Comparison of ENCODE assay signal across 8 cellular contexts in genomic region chr6:37258716-37259115, GRCh38. TPM values are rescaled to one million over a fixed set of nuclear protein-coding genes. Genes with fewer than 3 reads are reported as not detected.
DNase-seq lines count a peak whose midpoint lies in the region; FAIRE-seq and TF ChIP-seq lines count a peak whose summit lies in the region.

No MANE protein-coding gene starts in this region.

- no peaks in the 10 kb centered on the region for H3K9me3 Mint-ChIP-seq in CD8-positive, alpha-beta memory T cell

- peaks cover 29% of the 10 kb centered on the region for H3K4me1 ChIP-seq in CD8-positive, alpha-beta memory T cell (ENCODE audit: insufficient read depth, low read length)
- peaks cover 22% of the 10 kb centered on the region for H3K4me1 ChIP-seq in endothelial cell of umbilical vein (ENCODE audit: control insufficient read depth, extremely low read depth, insufficient read depth, low read length)
- peaks cover 37 to 38% of the 10 kb centered on the region in 2 experiments for H3K4me1 ChIP-seq in neutrophil (ENCODE audit: control insufficient read depth in 1 of 2, insufficient read depth in 1 of 2, low read depth in 1 of 2, low read length in 1 of 2)

- H4K20me1 ChIP-seq in endothelial cell of umbilical vein (replicated peaks; ENCODE audit: control insufficient read depth, extremely low read depth, insufficient read depth, low read length) = no peaks in the 10 kb centered on the region

- TF ChIP-seq POLR2A in endothelial cell of umbilical vein (IDR thresholded peaks at IDR 0.05; ENCODE audit: low read depth, low read length) = no peak

- peaks cover 47 to 62% (median 58%) of the 10 kb centered on the region in 3 donors for H3K4me1 Mint-ChIP-seq in CD8-positive, alpha-beta memory T cell

- POLR2A ChIA-PET in CD8-positive, alpha-beta memory T cell (lab: Charles Lee) = interaction anchor here (0.6 kb wide), 1 partner anchor 377 kb away, joined by 3 read pairs; no protein-coding TSS in a partner anchor
- POLR2A ChIA-PET in endothelial cell of umbilical vein (lab: Charles Lee) = interaction anchor here (1.0 kb wide), 1 partner anchor 16 kb away, joined by 3 read pairs; no protein-coding TSS in a partner anchor

- no peak overlapping the region for H2AFZ ChIP-seq in endothelial cell of umbilical vein (ENCODE audit: low read depth, low read length)

- peak overlapping the region; percentile 81 to 97 (median 91) for H3K4me3 Mint-ChIP-seq in CD8-positive, alpha-beta memory T cell

- dilution Hi-C loops in endothelial cell of umbilical vein (cut with MboI; ENCODE audit: extremely low pct_ligation_motif_present, low sequenced_read_pairs) = no loop called here

- H3K36me3 Mint-ChIP-seq in CD8-positive, alpha-beta memory T cell = peaks cover 0 to 14% (median 5%) of the 10 kb centered on the region in 3 donors

- no peak for FAIRE-seq in endothelial cell of umbilical vein (lab: Jason Lieb, UNC)

- H3K27ac Mint-ChIP-seq in CD8-positive, alpha-beta memory T cell = peak overlapping the region; percentile 70 to 98 (median 92)

- intact Hi-C loops in endothelial cell of umbilical vein (cut with micrococcal nuclease) = loop anchor here (1.0 to 2.0 kb wide), 3 partner anchors 18 to 229 kb away; no protein-coding TSS in a partner anchor

- H3K9me1 ChIP-seq in endothelial cell of umbilical vein (replicated peaks; ENCODE audit: control insufficient read depth, extremely low read depth, insufficient read depth, low read length) = no peaks in the 10 kb centered on the region

- H3K27me3 ChIP-seq in CD8-positive, alpha-beta memory T cell (ENCODE audit: insufficient read depth, low read length, poor library complexity, severe bottlenecking) = no peaks in the 10 kb centered on the region
- no peaks in the 10 kb centered on the region for H3K27me3 ChIP-seq in endothelial cell of umbilical vein (ENCODE audit: control insufficient read depth in 2 of 2, insufficient read depth in 2 of 2, low read length in 2 of 2)
- no peaks in the 10 kb centered on the region for H3K27me3 ChIP-seq in neutrophil

- no TSS peak for BruUV-seq in endothelial cell of umbilical vein (replicated peaks; lab: Mats Ljungman, UMichigan)

- H3K79me2 ChIP-seq in endothelial cell of umbilical vein (ENCODE audit: control insufficient read depth, insufficient read depth, low read length) = peaks cover 43% of the 10 kb centered on the region

- peak overlapping the region; percentile 92 for H3K4me2 ChIP-seq in endothelial cell of umbilical vein (ENCODE audit: insufficient read depth, low read length)

- peak overlapping the region; percentile 95 for H3K27ac ChIP-seq in CD8-positive, alpha-beta memory T cell (ENCODE audit: low read depth, low read length)
- peak overlapping the region; percentile 97 for H3K27ac ChIP-seq in endothelial cell of umbilical vein (ENCODE audit: insufficient read depth, low read depth, low read length)
- H3K27ac ChIP-seq in neutrophil = peak overlapping the region; percentile 86

- TF ChIP-seq CTCF in endothelial cell of umbilical vein (IDR thresholded peaks at IDR 0.05; ENCODE audit: extremely low read depth in 1 of 2, insufficient read depth in 1 of 2, low read depth in 1 of 2, low read length in 2 of 2) (no peak), neutrophil (IDR thresholded peaks at IDR 0.05) (no peak)

- peak overlapping the region; percentile 95 for H3K4me3 ChIP-seq in CD8-positive, alpha-beta memory T cell (ENCODE audit: low read length)
- H3K4me3 ChIP-seq in endothelial cell of umbilical vein (replicated peaks in 1 of 3; ENCODE audit: insufficient read depth in 1 of 3, low read depth in 1 of 3, low read length in 3 of 3) = peak overlapping the region; percentile 70 to 98 (median 80)
- peak overlapping the region in 1 of 2 experiments; percentile 96 for H3K4me3 ChIP-seq in neutrophil (ENCODE audit: low read depth in 1 of 2, low read length in 1 of 2)

- H3K27me3 Mint-ChIP-seq in CD8-positive, alpha-beta memory T cell = no peaks in the 10 kb centered on the region

- H3K9me3 ChIP-seq in CD8-positive, alpha-beta memory T cell (ENCODE audit: low read length) = no peaks in the 10 kb centered on the region
- H3K9me3 ChIP-seq in endothelial cell of umbilical vein (replicated peaks; ENCODE audit: control insufficient read depth, insufficient read depth, low read length) (no peaks in the 10 kb centered on the region), neutrophil (no peaks in the 10 kb centered on the region)

- H3K9ac ChIP-seq in endothelial cell of umbilical vein (replicated peaks; ENCODE audit: extremely low read depth, insufficient read depth, low read length) = peak overlapping the region; percentile 99

- no peaks in the 10 kb centered on the region for H3K36me3 ChIP-seq in CD8-positive, alpha-beta memory T cell (ENCODE audit: insufficient read depth, low read length)
- H3K36me3 ChIP-seq in endothelial cell of umbilical vein (ENCODE audit: control insufficient read depth in 2 of 2, extremely low read depth in 1 of 2, insufficient read depth in 2 of 2, low read length in 2 of 2) = no peaks in the 10 kb centered on the region
- no peaks in the 10 kb centered on the region for H3K36me3 ChIP-seq in neutrophil

- CTCF ChIA-PET in CD8-positive, alpha-beta memory T cell (lab: Charles Lee) = no interaction called here
- CTCF ChIA-PET in endothelial cell of umbilical vein (lab: Charles Lee) = interaction anchor here (1.0 to 2.4 kb wide), 3 partner anchors 17 to 240 kb away, joined by 3 to 8 read pairs (median 3); no protein-coding TSS in a partner anchor

- no peak for DNase-seq in CD8-positive, alpha-beta memory T cell
- DNase-seq in OCI-M1 (lab: John Stamatoyannopoulos, UW) (peak; percentile 57), endothelial cell of umbilical vein (ENCODE audit: low read depth, low spot score) (peak; percentile 50), NCI-H226 (no peak), T1000 (lab: John Stamatoyannopoulos, UW) (no peak), SW 1271 (lab: John Stamatoyannopoulos, UW) (no peak)
- no peak for DNase-seq in activated CD4-positive, CD25-positive, alpha-beta regulatory T cell treated with anti-CD3 and anti-CD28 coated beads, Interleukin-2, amount 50 U/mL, for 72 hours

TF ChIP-seq in endothelial cell of umbilical vein, 7 proteins besides CTCF, POLR2A, EP300 and RAD21:
- TF ChIP-seq MYC (IDR thresholded peaks at IDR 0.05; ENCODE audit: low read depth, low read length) (no peak), JUN (IDR thresholded peaks at IDR 0.05; ENCODE audit: borderline replicate concordance, insufficient read depth, insufficient read length, low read depth) (no peak), EZH2 (IDR thresholded peaks at IDR 0.05; ENCODE audit: borderline replicate concordance, low read depth, low read length, severe bottlenecking) (no peak), FOS (IDR thresholded peaks at IDR 0.05; ENCODE audit: borderline replicate concordance, insufficient read depth, low read length) (no peak), GATA2 (IDR thresholded peaks at IDR 0.05; ENCODE audit: insufficient read depth, insufficient read length, low read depth, low read length) (no peak), POLR2AphosphoS5 (IDR thresholded peaks at IDR 0.05; ENCODE audit: insufficient read depth, low read depth, low read length) (no peak), MAX (IDR thresholded peaks at IDR 0.05; ENCODE audit: insufficient read depth, insufficient read length) (no peak)

RNA-seq across cellular contexts. Expression of gene TMEM217, which starts 0.8 kb away (rescaled TPM):
- total RNA-seq in CD8-positive, alpha-beta memory T cell = 1 to 10 TPM; 4.2 to 6.6 TPM
- polyA plus RNA-seq in CD8-positive, alpha-beta memory T cell = 0.44 TPM
- 6.5 and 6.8 TPM in 2 replicates for total RNA-seq in endothelial cell of umbilical vein
- polyA plus RNA-seq in endothelial cell of umbilical vein = 15.8 and 27.5 TPM in 2 replicates
- polyA plus RNA-seq in endothelial cell of umbilical vein (2011; cell fraction: cytosol; rRNA removed) = 9.8 and 12.2 TPM in 2 replicates
- 20.8 and 21.2 TPM in 2 replicates for polyA plus RNA-seq in endothelial cell of umbilical vein (2011; cell fraction: nucleus; rRNA removed)
- 15.0 and 16.8 TPM in 2 replicates for polyA plus RNA-seq in endothelial cell of umbilical vein (2012)
- 23.3 and 25.7 TPM in 2 replicates for polyA minus RNA-seq in endothelial cell of umbilical vein
- polyA minus RNA-seq in endothelial cell of umbilical vein (2011; cell fraction: cytosol; rRNA and poly(A)+ RNA removed) = not detected
- polyA minus RNA-seq in endothelial cell of umbilical vein (2011; cell fraction: nucleus; rRNA and poly(A)+ RNA removed) = 25.1 and 32.5 TPM in 2 replicates

RNA-seq across cellular contexts. Expression of gene TBC1D22B, which starts 1.1 kb away (rescaled TPM):
- 10 to 100 TPM; 14.4 TPM for total RNA-seq in CD8-positive, alpha-beta memory T cell
- polyA plus RNA-seq in CD8-positive, alpha-beta memory T cell = 11.2 TPM
- total RNA-seq in endothelial cell of umbilical vein = 12.7 and 13.6 TPM in 2 replicates
- polyA plus RNA-seq in endothelial cell of umbilical vein = 11.1 and 13.1 TPM in 2 replicates
- polyA plus RNA-seq in endothelial cell of umbilical vein (2011; cell fraction: cytosol; rRNA removed) = 10.5 and 10.7 TPM in 2 replicates
- polyA plus RNA-seq in endothelial cell of umbilical vein (2011; cell fraction: nucleus; rRNA removed) = 18.3 and 20.1 TPM in 2 replicates
- polyA plus RNA-seq in endothelial cell of umbilical vein (2012) = 12.7 and 13.0 TPM in 2 replicates
- polyA minus RNA-seq in endothelial cell of umbilical vein = 11.9 and 13.1 TPM in 2 replicates
- polyA minus RNA-seq in endothelial cell of umbilical vein (2011; cell fraction: cytosol; rRNA and poly(A)+ RNA removed) = 3.8 TPM
- polyA minus RNA-seq in endothelial cell of umbilical vein (2011; cell fraction: nucleus; rRNA and poly(A)+ RNA removed) = 12.9 and 14.9 TPM in 2 replicates

Comparison
In these comparisons a context has a peak if more than half of its experiments do, and no peak if none do; other contexts are left out.
1. DNase-seq: peak in OCI-M1 (single experiment) and endothelial cell of umbilical vein (single experiment); none in CD8-positive, alpha-beta memory T cell (0 of 5), NCI-H226 (single experiment), T1000 (single experiment), activated CD4-positive, CD25-positive, alpha-beta regulatory T cell treated with anti-CD3 and anti-CD28 coated beads, Interleukin-2, amount 50 U/mL, for 72 hours (single experiment) and SW 1271 (0 of 2).
2. Peak in every context shown above with its lines, with median percentiles within 50 percentile points of each other: H3K27ac ChIP-seq.